1 cellular context compared by ENCODE assay signal in the genomic region with DNA sequence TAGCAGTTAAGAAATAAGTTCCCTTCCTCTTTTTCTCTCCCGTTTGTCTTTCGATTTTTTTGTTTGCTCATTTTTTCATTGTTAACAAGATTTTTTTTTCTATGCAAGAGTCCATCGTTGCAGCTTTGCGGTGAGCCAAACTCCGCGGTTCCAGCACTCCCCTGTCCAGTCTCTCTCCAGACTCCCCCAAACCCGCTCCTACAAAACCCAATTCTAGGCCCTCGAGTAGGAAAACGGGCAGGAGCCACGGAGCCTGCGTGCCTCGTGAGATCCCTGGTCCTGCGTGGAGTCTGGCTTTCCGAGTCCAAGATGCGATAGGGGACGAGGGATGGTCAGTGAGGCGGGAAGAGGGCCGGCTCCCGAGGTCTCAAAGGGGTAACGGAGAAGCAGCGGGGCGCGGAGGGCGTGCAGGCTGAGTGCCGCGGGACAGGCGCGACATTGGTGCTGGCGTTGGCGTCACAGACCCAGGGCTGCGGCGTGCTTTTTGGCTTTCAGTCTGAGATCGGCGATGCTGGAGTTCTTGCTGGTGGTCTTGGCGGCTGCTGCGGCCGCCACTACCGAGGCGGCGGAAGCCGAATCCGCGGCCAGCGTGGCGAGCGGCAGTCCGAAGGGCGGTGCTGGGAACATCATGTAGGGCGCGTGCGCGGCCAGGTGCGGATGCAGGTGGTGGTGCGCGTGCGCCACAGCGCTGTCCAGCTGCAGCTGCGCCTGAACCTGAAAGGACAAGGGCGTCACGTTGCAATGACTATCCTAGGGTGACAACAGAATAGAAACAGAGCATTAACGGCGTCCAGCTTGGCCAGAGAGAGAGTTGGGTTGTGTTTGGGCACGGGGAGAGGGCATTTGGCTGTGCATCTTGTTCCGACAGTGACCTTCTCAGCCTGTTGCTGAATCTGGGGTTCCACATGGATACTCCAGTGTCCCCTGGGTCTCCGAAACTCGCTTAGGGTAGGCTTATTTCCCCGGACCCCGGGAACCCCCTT.
TF ChIP-seq lines count a peak whose summit lies in the region.

No MANE protein-coding gene starts in this region.

TF ChIP-seq in IMR-90, 13 proteins besides CTCF, POLR2A, EP300 and RAD21:
- no peak for TF ChIP-seq CEBPB (IDR thresholded peaks at IDR 0.05; ENCODE audit: low read depth, low read length)
- TF ChIP-seq, protein P1, sequence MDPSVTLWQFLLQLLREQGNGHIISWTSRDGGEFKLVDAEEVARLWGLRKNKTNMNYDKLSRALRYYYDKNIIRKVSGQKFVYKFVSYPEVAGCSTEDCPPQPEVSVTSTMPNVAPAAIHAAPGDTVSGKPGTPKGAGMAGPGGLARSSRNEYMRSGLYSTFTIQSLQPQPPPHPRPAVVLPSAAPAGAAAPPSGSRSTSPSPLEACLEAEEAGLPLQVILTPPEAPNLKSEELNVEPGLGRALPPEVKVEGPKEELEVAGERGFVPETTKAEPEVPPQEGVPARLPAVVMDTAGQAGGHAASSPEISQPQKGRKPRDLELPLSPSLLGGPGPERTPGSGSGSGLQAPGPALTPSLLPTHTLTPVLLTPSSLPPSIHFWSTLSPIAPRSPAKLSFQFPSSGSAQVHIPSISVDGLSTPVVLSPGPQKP (IDR thresholded peaks at IDR 0.05; ENCODE audit: borderline replicate concordance, low read depth, low read length): no peak
- no peak for TF ChIP-seq MAFK (IDR thresholded peaks at IDR 0.05; ENCODE audit: low read depth, low read length)
- TF ChIP-seq RFX5 (IDR thresholded peaks at IDR 0.05; ENCODE audit: low read depth, low read length): no peak
- no peak for TF ChIP-seq BHLHE40 (IDR thresholded peaks at IDR 0.05; ENCODE audit: low read depth, low read length)
- peak; percentile 51; the same call in 1 of the 2 replicates for TF ChIP-seq MXI1 (IDR thresholded peaks at IDR 0.05; ENCODE audit: borderline replicate concordance, low read depth, low read length)
- peak; percentile 32 for TF ChIP-seq RCOR1 (IDR thresholded peaks at IDR 0.05; ENCODE audit: insufficient replicate concordance, low read length)
